ENCODE assay signal across 8 cellular contexts in the genomic region with DNA sequence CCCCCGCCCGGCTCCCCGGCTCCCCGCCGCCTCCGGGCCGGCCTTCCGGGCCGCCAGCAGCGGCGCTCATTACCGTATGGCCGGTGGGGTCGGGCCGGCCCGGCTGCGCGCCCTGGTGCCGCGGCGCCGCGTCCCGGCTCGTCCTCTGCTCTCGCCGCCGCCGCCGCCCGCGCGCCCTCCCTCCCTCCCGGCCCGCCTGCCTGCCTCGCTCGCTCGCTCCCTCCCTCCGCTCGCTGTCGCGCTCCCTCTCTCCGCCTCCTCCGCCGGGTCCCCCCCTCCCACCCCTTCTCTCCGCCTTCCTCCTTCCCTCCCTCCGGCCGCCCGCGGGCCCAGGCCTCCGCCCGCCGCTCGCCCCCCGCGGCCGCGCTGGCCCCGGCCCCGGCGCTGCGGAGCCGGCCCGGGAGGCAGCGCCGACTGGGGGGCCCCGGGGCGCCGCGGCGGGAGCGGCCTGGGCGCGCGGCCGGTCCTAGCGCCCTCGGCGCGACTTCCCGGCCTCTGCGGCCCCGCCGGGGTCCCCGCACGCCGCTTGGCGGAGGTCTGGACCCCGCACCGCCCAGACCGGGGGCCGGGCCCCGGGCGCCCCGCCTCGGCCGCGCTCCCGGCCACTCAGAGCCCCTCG. TPM values are rescaled to one million over a fixed set of nuclear protein-coding genes. Genes with fewer than 3 reads are reported as not detected.
A peak's percentile ranks its signal among the peaks of the same experiment; 100 is the strongest.
DNase-seq lines count a peak whose midpoint lies in the region; ATAC-seq, FAIRE-seq and TF ChIP-seq lines count a peak whose summit lies in the region.

A gene (minus strand): TSS at position 173 of the 619 bp plus-strand sequence. CDS start 27,941 bp downstream, outside the sequence.

- no peaks in the 10 kb centered on the region for H3K27me3 ChIP-seq in WERI-Rb-1 (ENCODE audit: insufficient read depth, low read depth, severe bottlenecking)

- peak; percentile 70 for FAIRE-seq in GM12892 (lab: Jason Lieb, UNC)

- peaks cover 3% of the 10 kb centered on the region; the same call in 1 of the 2 replicates for H3K36me3 ChIP-seq in WERI-Rb-1

- H3K36me3 Mint-ChIP-seq in HFFc6 (ENCODE audit: low read depth), result no peaks in the 10 kb centered on the region
- H3K36me3 Mint-ChIP-seq in central memory CD8-positive, alpha-beta T cell (ENCODE audit: insufficient read depth), result peaks cover 4% of the 10 kb centered on the region

- H3K4me3 ChIP-seq in NB4 (ENCODE audit: low read depth, low read length) (peak within 1 kb of the TSS; percentile 32), WERI-Rb-1 (ENCODE audit: low read depth, low read length) (peak within 1 kb of the TSS; percentile 46), skin epidermis (peak within 1 kb of the TSS; percentile 61 to 74 (median 70))

- H3K27me3 Mint-ChIP-seq in HFFc6 (ENCODE audit: insufficient read depth), result peaks cover 5% of the 10 kb centered on the region
- H3K27me3 Mint-ChIP-seq in central memory CD8-positive, alpha-beta T cell, result no peaks in the 10 kb centered on the region

- no peak within 1 kb of the TSS for H3K27ac Mint-ChIP-seq in HFFc6
- no peak within 1 kb of the TSS for H3K27ac Mint-ChIP-seq in central memory CD8-positive, alpha-beta T cell (ENCODE audit: low read depth)

- H3K9me3 Mint-ChIP-seq in HFFc6, result no peaks in the 10 kb centered on the region
- H3K9me3 Mint-ChIP-seq in central memory CD8-positive, alpha-beta T cell, result no peaks in the 10 kb centered on the region

- peak; percentile 52 for ATAC-seq in central memory CD8-positive, alpha-beta T cell (replicated peaks; ENCODE audit: extremely low read depth, poor library complexity, severe bottlenecking)

- H3K9me3 ChIP-seq in WERI-Rb-1 (ENCODE audit: severe bottlenecking), result no peaks in the 10 kb centered on the region

- DNase-seq in GM12892 (ENCODE audit: insufficient read length) (peak; percentile 72), HFFc6 (no peak), NB4 (ENCODE audit: low read depth) (peak; percentile 80), WERI-Rb-1 (peak; percentile 72), iris pigment epithelial cell (ENCODE audit: low read depth) (peak; percentile 66), KG1 (lab: John Stamatoyannopoulos, UW) (no peak)
- DNase-seq in central memory CD8-positive, alpha-beta T cell (ENCODE audit: low spot score in 2 of 2), result no peak

- H3K4me1 Mint-ChIP-seq in HFFc6 (ENCODE audit: low read depth), result no peaks in the 10 kb centered on the region
- H3K4me1 Mint-ChIP-seq in central memory CD8-positive, alpha-beta T cell, result peaks cover 21% of the 10 kb centered on the region

- peak within 1 kb of the TSS; percentile 47 for H3K4me3 Mint-ChIP-seq in HFFc6
- peak within 1 kb of the TSS; percentile 84 for H3K4me3 Mint-ChIP-seq in central memory CD8-positive, alpha-beta T cell

- TF ChIP-seq POLR2A in GM12892 (IDR thresholded peaks at IDR 0.05; ENCODE audit: low read depth, low read length), result no peak
- no peak for TF ChIP-seq POLR2A in NB4 (IDR thresholded peaks at IDR 0.05; ENCODE audit: extremely low read depth, insufficient read length)

- H3K27ac ChIP-seq in WERI-Rb-1, result peak within 1 kb of the TSS; percentile 81
- peak within 1 kb of the TSS; percentile 41 to 88 (median 75) for H3K27ac ChIP-seq in skin epidermis

- no peak for TF ChIP-seq CTCF in HFFc6 (IDR thresholded peaks at IDR 0.05)
- no peak for TF ChIP-seq CTCF in NB4 (IDR thresholded peaks at IDR 0.05; ENCODE audit: low read depth, low read length)
- TF ChIP-seq CTCF in WERI-Rb-1 (IDR thresholded peaks at IDR 0.05; ENCODE audit: low read depth, low read length), result no peak

RNA-seq across cellular contexts. Expression of the gene that starts here (rescaled TPM):
- polyA plus RNA-seq in GM12892 (2012; ENCODE audit: missing spikeins), result 16.1 TPM
- 1 to 10 TPM; 3.5 to 5.2 (median 4.5) TPM for total RNA-seq in HFFc6 (2021; fragmentation: NEBNext Ultra II Directional; extraction: Animal tissue kit (Norgen Biotek cat#: 25700))

Comparison
In these comparisons a context has a peak if more than half of its experiments do, and no peak if none do; other contexts are left out.
1. DNase-seq: peak in GM12892 (single experiment), NB4 (single experiment), WERI-Rb-1 (single experiment) and iris pigment epithelial cell (single experiment); none in HFFc6 (single experiment), central memory CD8-positive, alpha-beta T cell (0 of 2) and KG1 (single experiment).
2. Peak in every context shown above with its lines, with median percentiles within 50 percentile points of each other: H3K4me3 ChIP-seq.